10 cellular contexts compared by ENCODE assay signal in the genomic region with DNA sequence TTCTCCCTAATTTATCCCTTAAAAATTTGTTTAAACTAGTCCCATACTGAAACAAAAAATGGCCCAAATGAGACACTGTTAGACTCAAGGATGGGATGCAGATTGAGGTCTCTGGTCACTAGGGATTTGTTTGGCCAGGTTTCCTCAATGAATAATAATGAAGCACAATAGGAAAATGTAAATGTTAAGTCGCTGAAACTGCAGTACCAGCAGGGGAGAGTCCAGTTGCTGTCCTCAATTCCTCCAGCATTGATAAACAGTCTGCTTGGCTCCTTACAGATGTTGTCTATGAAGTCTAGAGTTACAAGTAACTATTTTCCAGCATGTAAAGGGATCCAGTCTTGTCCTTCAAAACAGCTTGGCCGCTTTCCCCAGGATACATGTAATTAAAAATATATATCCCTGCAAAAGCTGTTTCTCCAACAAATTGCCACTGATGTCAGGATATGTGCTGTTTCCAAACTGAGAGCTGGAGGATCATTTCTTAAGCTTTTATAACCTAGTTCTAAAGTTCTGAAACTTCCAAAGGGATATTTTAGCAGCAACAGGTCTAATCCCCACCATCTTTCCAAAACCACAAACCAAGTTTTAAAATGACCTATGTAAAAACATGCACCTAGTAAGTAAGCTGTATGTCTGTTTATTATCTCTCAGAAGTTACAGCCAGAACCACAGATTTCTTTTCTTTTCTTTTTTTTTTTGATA. TPM values are rescaled to one million over a fixed set of nuclear protein-coding genes. Genes with fewer than 3 reads are reported as not detected.
DNase-seq lines count a peak whose midpoint lies in the region; ATAC-seq and TF ChIP-seq lines count a peak whose summit lies in the region.
"Had no signal": no experiment of that assay in that cellular context is flagged by ENCODE, and none has a peak within 500 bp of the region (broad histone marks: within the 10 kb centered on the region; RNA-seq: fewer than 3 reads in every experiment).

No MANE protein-coding gene starts in this region.

- peak overlapping the region; percentile 93 for H3K4me3 Mint-ChIP-seq in Caco-2 (ENCODE audit: unreplicated experiment)
- no peak overlapping the region for H3K4me3 Mint-ChIP-seq in activated CD4-positive, alpha-beta memory T cell treated with anti-CD3 and anti-CD28 coated beads, Interleukin-2, amount 10 ng/mL, durations not matched to agents 7 days and 5 days

- H3K27ac ChIP-seq in iPS-20b (ENCODE audit: low read length) (no peak overlapping the region), sigmoid colon (peak overlapping the region; percentile 92 to 98 (median 97)), Peyer's patch (peak overlapping the region in 1 of 4 donors; percentile 1)

- H3K9me3 ChIP-seq in Caco-2 (no peaks in the 10 kb centered on the region), iPS-20b (ENCODE audit: insufficient read depth, low read depth, low read length) (no peaks in the 10 kb centered on the region), sigmoid colon (no peaks in the 10 kb centered on the region), Peyer's patch (no peaks in the 10 kb centered on the region)

- DNase-seq in Caco-2 (no peak), sigmoid colon (no peak), HEK293T (ENCODE audit: extremely low spot score) (no peak), Peyer's patch (no peak)
- DNase-seq in activated CD4-positive, alpha-beta memory T cell treated with anti-CD3 and anti-CD28 coated beads, Interleukin-2, amount 10 ng/mL, durations not matched to agents 7 days and 5 days, result no peak
- DNase-seq: NCI-H1694 treated with DMSO at 0.1 percent for 48 hours, OCI-M1 had no signal

- ATAC-seq in GM21786 (IDR thresholded peaks at IDR 0.05; ENCODE audit: unreplicated experiment), result no peak

- CTCF ChIA-PET in Caco-2 (lab: Charles Lee), result interaction anchor here (3.2 to 4.4 kb wide), 2 partner anchors 13 to 144 kb away, joined by 21 to 64 read pairs; no protein-coding TSS in a partner anchor
- CTCF ChIA-PET in activated CD4-positive, alpha-beta memory T cell treated with anti-CD3 and anti-CD28 coated beads, Interleukin-2, amount 10 ng/mL, durations not matched to agents 7 days and 5 days (lab: Charles Lee), result interaction anchor here (1.1 kb wide), 1 partner anchor 14 kb away, joined by 3 read pairs; no protein-coding TSS in a partner anchor
- CTCF ChIA-PET in HEK293T (lab: Yijun Ruan, JAX), result interaction anchor here (2.4 kb wide), 1 partner anchor 14 kb away, joined by 9 read pairs; no protein-coding TSS in a partner anchor

- TF ChIP-seq EP300 in sigmoid colon (IDR thresholded peaks at IDR 0.05), result no peak

- no peak overlapping the region for H3K27ac Mint-ChIP-seq in Caco-2 (ENCODE audit: unreplicated experiment)
- H3K27ac Mint-ChIP-seq in activated CD4-positive, alpha-beta memory T cell treated with anti-CD3 and anti-CD28 coated beads, Interleukin-2, amount 10 ng/mL, durations not matched to agents 7 days and 5 days, result no peak overlapping the region

- no peaks in the 10 kb centered on the region for H3K27me3 ChIP-seq in Caco-2 (replicated peaks; ENCODE audit: control insufficient read depth, insufficient read depth, low read length)
- peaks cover 30% of the 10 kb centered on the region for H3K27me3 ChIP-seq in iPS-20b (ENCODE audit: insufficient read depth, low read length)
- H3K27me3 ChIP-seq in sigmoid colon, result no peaks in the 10 kb centered on the region
- H3K27me3 ChIP-seq in Peyer's patch, result no peaks in the 10 kb centered on the region

- H3K36me3 Mint-ChIP-seq in Caco-2 (ENCODE audit: insufficient read depth, unreplicated experiment), result peaks cover 66% of the 10 kb centered on the region
- H3K36me3 Mint-ChIP-seq in activated CD4-positive, alpha-beta memory T cell treated with anti-CD3 and anti-CD28 coated beads, Interleukin-2, amount 10 ng/mL, durations not matched to agents 7 days and 5 days (ENCODE audit: low read depth), result peaks cover 2% of the 10 kb centered on the region

- intact Hi-C loops in Caco-2 (cut with micrococcal nuclease; ENCODE audit: unreplicated experiment) (no loop called here), sigmoid colon (cut with DNase I) (no loop called here)

- H3K4me1 ChIP-seq in Caco-2 (peaks cover 13% of the 10 kb centered on the region), iPS-20b (ENCODE audit: insufficient read depth, low read length) (peaks cover 13% of the 10 kb centered on the region; the same call in 1 of the 2 replicates), sigmoid colon (peaks cover 0 to 79% (median 64%) of the 10 kb centered on the region in 4 donors), Peyer's patch (peaks cover 0 to 19% (median 4%) of the 10 kb centered on the region in 4 donors)

- no peaks in the 10 kb centered on the region for H3K9me3 Mint-ChIP-seq in Caco-2 (ENCODE audit: unreplicated experiment)
- no peaks in the 10 kb centered on the region for H3K9me3 Mint-ChIP-seq in activated CD4-positive, alpha-beta memory T cell treated with anti-CD3 and anti-CD28 coated beads, Interleukin-2, amount 10 ng/mL, durations not matched to agents 7 days and 5 days

- no peak for TF ChIP-seq CTCF in Caco-2 (IDR thresholded peaks at IDR 0.05; ENCODE audit: insufficient read depth in 1 of 2, low read depth in 1 of 2, low read length in 1 of 2, severe bottlenecking in 1 of 2, unreplicated experiment in 1 of 2)
- no peak for TF ChIP-seq CTCF in WI38 (IDR thresholded peaks at IDR 0.05; ENCODE audit: low read depth, low read length)
- TF ChIP-seq CTCF in sigmoid colon (IDR thresholded peaks at IDR 0.05), result peak in 1 of 4 experiments; percentile 12
- no peak for TF ChIP-seq CTCF in Peyer's patch (IDR thresholded peaks at IDR 0.05)

- TF ChIP-seq POLR2A in sigmoid colon (IDR thresholded peaks at IDR 0.05), result no peak
- TF ChIP-seq POLR2A in Peyer's patch (IDR thresholded peaks at IDR 0.05), result no peak

- H3K9ac ChIP-seq in iPS-20b (ENCODE audit: low read depth, low read length), result no peak overlapping the region

- H3K4me1 Mint-ChIP-seq in Caco-2 (ENCODE audit: low read depth, unreplicated experiment), result peaks cover 22% of the 10 kb centered on the region
- peaks cover 14% of the 10 kb centered on the region for H3K4me1 Mint-ChIP-seq in activated CD4-positive, alpha-beta memory T cell treated with anti-CD3 and anti-CD28 coated beads, Interleukin-2, amount 10 ng/mL, durations not matched to agents 7 days and 5 days

- H3K4me3 ChIP-seq in Caco-2 (ENCODE audit: low read depth, low read length), result peak overlapping the region; percentile 94; the same call in 1 of the 2 replicates
- peak overlapping the region; percentile 83 for H3K4me3 ChIP-seq in WI38 (ENCODE audit: low read depth, low read length)
- H3K4me3 ChIP-seq in iPS-20b (ENCODE audit: low read length), result peak overlapping the region; percentile 47
- peak overlapping the region; percentile 75 to 100 (median 95) for H3K4me3 ChIP-seq in sigmoid colon
- H3K4me3 ChIP-seq in Peyer's patch, result peak overlapping the region in 2 of 4 donors; percentile 78 to 98

- H3K36me3 ChIP-seq in Caco-2 (ENCODE audit: control insufficient read depth, insufficient read depth, low read length) (peaks cover 12% of the 10 kb centered on the region), iPS-20b (ENCODE audit: insufficient read depth, low read depth, low read length) (peaks cover 24% of the 10 kb centered on the region), sigmoid colon (peaks cover 0 to 11% (median 0%) of the 10 kb centered on the region in 4 donors), Peyer's patch (no peaks in the 10 kb centered on the region)

- BruUV-seq in Caco-2 (replicated peaks; lab: Mats Ljungman, UMichigan), result no TSS peak

- 61 to 65% methylated on average over 2 of the region's 2 CpGs for WGBS in sigmoid colon, 2 donors

- POLR2A ChIA-PET in Caco-2 (lab: Charles Lee), result interaction anchor here (0.6 to 1.3 kb wide), 4 partner anchors 10 to 153 kb away, joined by 3 to 7 read pairs (median 4); a partner anchor contains a TSS
- POLR2A ChIA-PET in activated CD4-positive, alpha-beta memory T cell treated with anti-CD3 and anti-CD28 coated beads, Interleukin-2, amount 10 ng/mL, durations not matched to agents 7 days and 5 days (lab: Charles Lee), result no interaction called here
- POLR2A ChIA-PET in HEK293T (lab: Yijun Ruan, JAX), result interaction anchor here (1.7 kb wide), 1 partner anchor 84 kb away, joined by 4 read pairs; no protein-coding TSS in a partner anchor

- no peaks in the 10 kb centered on the region for H3K27me3 Mint-ChIP-seq in Caco-2 (ENCODE audit: insufficient read depth, unreplicated experiment)
- H3K27me3 Mint-ChIP-seq in activated CD4-positive, alpha-beta memory T cell treated with anti-CD3 and anti-CD28 coated beads, Interleukin-2, amount 10 ng/mL, durations not matched to agents 7 days and 5 days, result peaks cover 52% of the 10 kb centered on the region

TF ChIP-seq in HEK293T, 16 proteins besides CTCF, POLR2A, EP300 and RAD21:
- TF ChIP-seq NFRKB (IDR thresholded peaks at IDR 0.05) (no peak), ELF4 (IDR thresholded peaks at IDR 0.05) (no peak), CTBP1 (IDR thresholded peaks at IDR 0.05; ENCODE audit: borderline replicate concordance) (no peak)
TF ChIP-seq in HEK293T: peak in this region for 0.

RNA-seq across cellular contexts. Expression of a gene that starts 2.1 kb away (rescaled TPM):
- 60.6 and 78.4 TPM in 2 replicates for total RNA-seq in Caco-2 (2022)
- total RNA-seq in sigmoid colon, result 10 to 100 TPM; 22.9 to 45.7 (median 35.7) TPM
- polyA plus RNA-seq in sigmoid colon, result 1 to 10 TPM in 1 of 3 donors, under 1 TPM in 2; 0.60 to 8.8 (median 0.69) TPM
- total RNA-seq in activated CD4-positive, alpha-beta memory T cell treated with anti-CD3 and anti-CD28 coated beads, Interleukin-2, amount 10 ng/mL, durations not matched to agents 7 days and 5 days, result under 1 TPM; 0.10 to 0.13 TPM
- 10 to 100 TPM in 1 of 4 donors, 1 to 10 TPM in 3; 5.4 to 11.6 (median 8.7) TPM for total RNA-seq in Peyer's patch

Comparison
In these comparisons a context has a peak if more than half of its experiments do, and no peak if none do; other contexts are left out.
1. RNA of a gene that starts 2.1 kb away (total RNA-seq): 60.6 to 78.4 TPM in Caco-2, 22.9 to 45.7 TPM in sigmoid colon and 5.4 to 11.6 TPM in Peyer's patch; 0.10 to 0.13 TPM in activated CD4-positive, alpha-beta memory T cell treated with anti-CD3 and anti-CD28 coated beads, Interleukin-2, amount 10 ng/mL, durations not matched to agents 7 days and 5 days; every median in the first group is over 4 times any median in the second.